11 cellular contexts compared by ENCODE assay signal in genomic region chr2:46171441-46171953, GRCh38.
DNase-seq lines count a peak whose midpoint lies in the region; ATAC-seq, FAIRE-seq and TF ChIP-seq lines count a peak whose summit lies in the region.
"Had no signal": no experiment of that assay in that cellular context is flagged by ENCODE, and none has a peak within 500 bp of the region (broad histone marks: within the 10 kb centered on the region; RNA-seq: fewer than 3 reads in every experiment).

No MANE protein-coding gene starts in this region.

- no peak overlapping the region for H2AFZ ChIP-seq in HepG2 (ENCODE audit: low read length)

- H3K4me1 ChIP-seq in lower lobe of right lung (peaks cover 44% of the 10 kb centered on the region), HepG2 (ENCODE audit: insufficient read depth, low read length) (peaks cover 19% of the 10 kb centered on the region)

- in situ Hi-C loops in HepG2 (cut with HindIII; ENCODE audit: extremely low pct_ligation_motif_present, low pct_unique_long_range_greater_than_20kb), result no loop called here

- H3K36me3 ChIP-seq in lower lobe of right lung (peaks cover 10% of the 10 kb centered on the region), HepG2 (replicated peaks in 1 of 2; ENCODE audit: control insufficient read depth in 1 of 2, insufficient read depth in 2 of 2, low read length in 2 of 2) (no peaks in the 10 kb centered on the region)

- no peak for TF ChIP-seq POLR2A in HepG2 (IDR thresholded peaks at IDR 0.05; ENCODE audit: insufficient read depth in 1 of 2, low read depth in 2 of 2, low read length in 2 of 2)

- WGBS in HepG2 (ENCODE audit: low lambda C conversion rate), result 60% methylated on average over 8 of the region's 8 CpGs

- H3K4me3 ChIP-seq in AG10803 (ENCODE audit: low read length) (no peak overlapping the region), choroid plexus epithelial cell (ENCODE audit: low read depth, low read length) (no peak overlapping the region), lower lobe of right lung (no peak overlapping the region), HepG2 (replicated peaks in 1 of 3; ENCODE audit: insufficient read depth in 1 of 3, low read depth in 2 of 3, low read length in 3 of 3) (no peak overlapping the region)
- H3K4me3 ChIP-seq: tibial nerve had no signal

- H3K27me3 ChIP-seq in lower lobe of right lung (ENCODE audit: low read depth), result no peaks in the 10 kb centered on the region
- peaks cover 4 to 29% of the 10 kb centered on the region in 2 experiments; a peak in 3 of 5 replicates for H3K27me3 ChIP-seq in HepG2 (ENCODE audit: control insufficient read depth in 1 of 2, insufficient read depth in 2 of 2, low read length in 2 of 2)
- H3K27me3 ChIP-seq: tibial nerve had no signal

- no peak overlapping the region for H3K9ac ChIP-seq in HepG2 (ENCODE audit: insufficient read depth, low read depth, low read length)

- no peak for FAIRE-seq in HepG2 (lab: Jason Lieb, UNC)

- ATAC-seq in lower lobe of right lung (peak; percentile 37 to 75), HepG2 (no peak; the same call in 2 of the 3 replicates)

- TF ChIP-seq CTCF in AG10803 (conservative IDR thresholded peaks at IDR 0.05; ENCODE audit: low read length) (no peak), choroid plexus epithelial cell (conservative IDR thresholded peaks at IDR 0.05; ENCODE audit: low read depth, low read length) (no peak), lower lobe of right lung (IDR thresholded peaks at IDR 0.05) (no peak), HepG2 (CRISPR knock-in tag; IDR thresholded peaks at IDR 0.05) (no peak)

- peak; percentile 76 for DNase-seq in AG10803 (ENCODE audit: low read depth)
- peak; percentile 8 for DNase-seq in NCI-H187 treated with DMSO at 0.1 percent for 48 hours (lab: John Stamatoyannopoulos, UW)
- peak; percentile 92 for DNase-seq in choroid plexus epithelial cell (ENCODE audit: low read depth)
- DNase-seq in lower lobe of right lung, result no peak
- DNase-seq in T-helper 2 cell, result no peak
- DNase-seq in HepG2 (ENCODE audit: low spot score), result no peak
- DNase-seq in GM19240 (ENCODE audit: insufficient read length, low spot score), result no peak
- DNase-seq in ureter (ENCODE audit: low spot score), result no peak
- DNase-seq: foreskin melanocyte, NCI-H1436 treated with DMSO at 0.1 percent for 48 hours had no signal

- no peak overlapping the region for H3K4me2 ChIP-seq in HepG2 (ENCODE audit: low read depth, low read length)

- no peak for TF ChIP-seq EP300 in HepG2 (IDR thresholded peaks at IDR 0.05; ENCODE audit: low read depth in 2 of 2, low read length in 2 of 2)
- TF ChIP-seq EP300 in HepG2 (CRISPR knock-in tag; IDR thresholded peaks at IDR 0.05; ENCODE audit: borderline replicate concordance), result no peak

- intact Hi-C loops in lower lobe of right lung (cut with DNase I), result no loop called here
- intact Hi-C loops in HepG2 (cut with micrococcal nuclease; ENCODE audit: unreplicated experiment), result no loop called here

- peaks cover 4% of the 10 kb centered on the region; the same call in 1 of the 2 replicates for H4K20me1 ChIP-seq in HepG2 (ENCODE audit: insufficient read depth, low read length)

- POLR2A ChIA-PET in HepG2 (lab: Yijun Ruan, JAX), result no interaction called here

- BruUV-seq in HepG2 (replicated peaks; lab: Mats Ljungman, UMichigan), result no TSS peak

- H3K79me2 ChIP-seq in HepG2 (ENCODE audit: insufficient read depth, low read length), result no peaks in the 10 kb centered on the region

- no peak for TF ChIP-seq RAD21 in HepG2 (CRISPR knock-in tag; IDR thresholded peaks at IDR 0.05)

- H3K9me3 ChIP-seq in lower lobe of right lung (no peaks in the 10 kb centered on the region), HepG2 (ENCODE audit: low read length) (no peaks in the 10 kb centered on the region)
- H3K9me3 ChIP-seq: tibial nerve had no signal

- CTCF ChIA-PET in HepG2 (lab: Yijun Ruan, JAX; ENCODE audit: low intra/inter-chr PET ratio, low total read pairs), result no interaction called here

- H3K27ac ChIP-seq in lower lobe of right lung (peak overlapping the region; percentile 53), HepG2 (ENCODE audit: extremely low read length, insufficient read depth, low read length) (no peak overlapping the region)
- H3K27ac ChIP-seq: tibial nerve had no signal

TF ChIP-seq in HepG2, 621 proteins besides CTCF, POLR2A, EP300 and RAD21:
- TF ChIP-seq ZNF318 (CRISPR knock-in tag; IDR thresholded peaks at IDR 0.05) (no peak), SAFB2 (CRISPR knock-in tag; IDR thresholded peaks at IDR 0.05; ENCODE audit: borderline replicate concordance, low read depth) (no peak), ZNF225 (CRISPR knock-in tag; IDR thresholded peaks at IDR 0.05) (no peak)

Comparison
In these comparisons a context has a peak if more than half of its experiments do, and no peak if none do; other contexts are left out.
1. DNase-seq: peak in AG10803 (single experiment), NCI-H187 treated with DMSO at 0.1 percent for 48 hours (single experiment) and choroid plexus epithelial cell (single experiment); none in lower lobe of right lung (single experiment), T-helper 2 cell (0 of 5), HepG2 (single experiment), GM19240 (single experiment) and ureter (single experiment).